Comparison of ENCODE assay signal across 28 cellular contexts in genomic region chr20:63187338-63188158, GRCh38. TPM values are rescaled to one million over a fixed set of nuclear protein-coding genes. Genes with fewer than 3 reads are reported as not detected.
"Had no signal": no experiment of that assay in that cellular context is flagged by ENCODE, and none has a peak within 500 bp of the region (broad histone marks: within the 10 kb centered on the region; RNA-seq: fewer than 3 reads in every experiment).

No MANE protein-coding gene starts in this region.

- H3K27ac Mint-ChIP-seq: activated CD4-positive, alpha-beta memory T cell treated with anti-CD3 and anti-CD28 coated beads, Interleukin-2, amount 10 ng/mL, durations not matched to agents 7 days and 5 days; activated CD4-positive, alpha-beta T cell treated with anti-CD3 and anti-CD28 coated beads for 36 hours; activated naive CD4-positive, alpha-beta T cell treated with anti-CD3 and anti-CD28 coated beads, Interleukin-2, amount 10 ng/mL, durations not matched to agents 7 days and 5 days; activated naive CD8-positive, alpha-beta T cell treated with anti-CD3 and anti-CD28 coated beads for 36 hours; activated T-helper 17 cell treated with anti-CD3 and anti-CD28 coated beads, Interleukin-2, amount 50 U/mL, for 72 hours; T-helper 2 cell treated with Interferon-gamma antibody and Interleukin-4, amounts not matched to agents 5 μg/mL and 100 μg/mL, for 36 hours had no signal

- H3K4me3 ChIP-seq: SK-N-MC had no signal

- H3K27ac ChIP-seq: SK-N-MC, WERI-Rb-1 had no signal

- ATAC-seq: activated CD4-positive, alpha-beta T cell treated with anti-CD3 and anti-CD28 coated beads for 36 hours; activated T-helper 17 cell treated with anti-CD3 and anti-CD28 coated beads, Interleukin-2, amount 50 U/mL, for 72 hours; Right ventricle myocardium inferior had no signal

- H3K4me1 Mint-ChIP-seq: activated CD4-positive, alpha-beta memory T cell treated with anti-CD3 and anti-CD28 coated beads, Interleukin-2, amount 10 ng/mL, durations not matched to agents 7 days and 5 days; activated CD4-positive, alpha-beta T cell treated with anti-CD3 and anti-CD28 coated beads for 36 hours; activated naive CD4-positive, alpha-beta T cell treated with anti-CD3 and anti-CD28 coated beads, Interleukin-2, amount 10 ng/mL, durations not matched to agents 7 days and 5 days; activated naive CD8-positive, alpha-beta T cell treated with anti-CD3 and anti-CD28 coated beads for 36 hours; activated T-helper 17 cell treated with anti-CD3 and anti-CD28 coated beads, Interleukin-2, amount 50 U/mL, for 72 hours had no signal

- DNase-seq: activated CD4-positive, alpha-beta memory T cell treated with anti-CD3 and anti-CD28 coated beads, Interleukin-2, amount 10 ng/mL, durations not matched to agents 7 days and 5 days; activated CD4-positive, alpha-beta T cell treated with anti-CD3 and anti-CD28 coated beads for 36 hours; activated CD4-positive, alpha-beta T cell treated with anti-CD3 and anti-CD28 coated beads, Interleukin-2, amount 50 U/mL, for 1 hour; activated gamma-delta T cell; activated naive CD4-positive, alpha-beta T cell treated with anti-CD3 and anti-CD28 coated beads, Interleukin-2, amount 10 ng/mL, durations not matched to agents 7 days and 5 days; activated naive CD8-positive, alpha-beta T cell treated with anti-CD3 and anti-CD28 coated beads for 36 hours; activated T-cell treated with anti-CD3 and anti-CD28 coated beads for 4 hours; activated T-cell treated with anti-CD3 and anti-CD28 coated beads, Interleukin-2, amount 50 U/mL, for 48 hours; anterior cingulate cortex; Karpas-422; MM.1S; NCI-H1105; NCI-H1436; NCI-H1694 treated with DMSO at 0.1 percent for 48 hours; NCI-H2029 treated with DMSO at 0.1 percent for 48 hours; NCI-H345; NCI-H510A; NCI-H526 treated with DMSO at 0.1 percent for 48 hours; SW 1271; WERI-Rb-1 had no signal

- H3K27me3 Mint-ChIP-seq: activated CD4-positive, alpha-beta memory T cell treated with anti-CD3 and anti-CD28 coated beads, Interleukin-2, amount 10 ng/mL, durations not matched to agents 7 days and 5 days; activated CD4-positive, alpha-beta T cell treated with anti-CD3 and anti-CD28 coated beads for 36 hours had no signal

- H3K9me3 Mint-ChIP-seq: activated naive CD8-positive, alpha-beta T cell treated with anti-CD3 and anti-CD28 coated beads for 36 hours; activated T-helper 17 cell treated with anti-CD3 and anti-CD28 coated beads, Interleukin-2, amount 50 U/mL, for 72 hours; T-helper 2 cell treated with Interferon-gamma antibody and Interleukin-4, amounts not matched to agents 5 μg/mL and 100 μg/mL, for 36 hours had no signal

- H3K36me3 ChIP-seq: WERI-Rb-1 had no signal

- H3K36me3 Mint-ChIP-seq: activated naive CD4-positive, alpha-beta T cell treated with anti-CD3 and anti-CD28 coated beads, Interleukin-2, amount 10 ng/mL, durations not matched to agents 7 days and 5 days; activated naive CD8-positive, alpha-beta T cell treated with anti-CD3 and anti-CD28 coated beads for 36 hours had no signal

- H3K4me3 Mint-ChIP-seq: activated CD4-positive, alpha-beta memory T cell treated with anti-CD3 and anti-CD28 coated beads, Interleukin-2, amount 10 ng/mL, durations not matched to agents 7 days and 5 days; activated CD4-positive, alpha-beta T cell treated with anti-CD3 and anti-CD28 coated beads for 36 hours; activated naive CD4-positive, alpha-beta T cell treated with anti-CD3 and anti-CD28 coated beads, Interleukin-2, amount 10 ng/mL, durations not matched to agents 7 days and 5 days; activated naive CD8-positive, alpha-beta T cell treated with anti-CD3 and anti-CD28 coated beads for 36 hours; activated T-helper 17 cell treated with anti-CD3 and anti-CD28 coated beads, Interleukin-2, amount 50 U/mL, for 72 hours; T-helper 2 cell treated with Interferon-gamma antibody and Interleukin-4, amounts not matched to agents 5 μg/mL and 100 μg/mL, for 36 hours had no signal

RNA-seq across cellular contexts. Expression of gene BIRC7, which starts 48.2 kb away (rescaled TPM):
- total RNA-seq: activated CD4-positive, alpha-beta memory T cell treated with anti-CD3 and anti-CD28 coated beads, Interleukin-2, amount 10 ng/mL, durations not matched to agents 7 days and 5 days; activated CD8-positive, alpha-beta memory T cell treated with anti-CD3 and anti-CD28 coated beads for 36 hours; Right ventricle myocardium inferior; RPMI7951; T-helper 1 cell treated with Interleukin-12 subunit alpha and Interleukin-12 subunit beta and Interleukin-4 antibody, amounts not matched to agents 30 ng/mL and 1 ng/mL, for 36 hours had no signal
- polyA plus RNA-seq: adipose tissue had no signal
